8 cellular contexts compared by ENCODE assay signal in the genomic region with DNA sequence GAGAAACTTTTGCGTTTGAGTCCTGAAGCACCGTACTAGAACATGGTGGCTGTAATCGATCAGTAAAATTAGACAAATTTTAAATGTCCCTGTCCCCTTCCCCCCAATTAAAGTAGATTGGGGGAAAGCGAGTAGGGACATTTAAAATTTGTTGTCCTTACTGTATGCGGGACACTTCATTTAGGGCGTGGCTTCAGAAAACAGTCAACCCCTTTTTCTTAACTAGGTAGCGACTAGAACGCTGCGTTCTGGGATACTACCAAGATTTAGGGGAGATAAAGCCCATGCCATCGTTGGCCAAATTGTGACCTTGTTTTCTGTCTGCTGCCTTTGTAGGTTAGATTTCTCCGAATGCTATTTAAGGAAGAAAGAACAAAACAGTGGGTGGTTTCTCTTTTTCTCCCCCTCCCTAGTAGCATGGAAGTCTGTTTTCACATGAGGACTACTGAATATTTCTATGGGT. TPM values are rescaled to one million over a fixed set of nuclear protein-coding genes. Genes with fewer than 3 reads are reported as not detected.
A peak's percentile ranks its signal among the peaks of the same experiment; 100 is the strongest.
DNase-seq lines count a peak whose midpoint lies in the region; ATAC-seq and TF ChIP-seq lines count a peak whose summit lies in the region.

No MANE protein-coding gene starts in this region.

- H3K9ac ChIP-seq in PC-3 (ENCODE audit: low read length) = peak overlapping the region; percentile 84

- H2AFZ ChIP-seq in PC-3 (ENCODE audit: low read length) = no peak overlapping the region
- H2AFZ ChIP-seq in neuron (ENCODE audit: low read depth, low read length) = no peak overlapping the region

- H3K9me3 ChIP-seq in PC-3 (ENCODE audit: low read length) = no peaks in the 10 kb centered on the region
- H3K9me3 ChIP-seq in effector memory CD4-positive, alpha-beta T cell (ENCODE audit: control insufficient read depth, low read length) = no peaks in the 10 kb centered on the region
- no peaks in the 10 kb centered on the region for H3K9me3 ChIP-seq in neuron (ENCODE audit: low read length)

- CTCF ChIA-PET in PC-3 (lab: Charles Lee) = no interaction called here
- CTCF ChIA-PET in GM10248 (lab: Yijun Ruan, JAX) = no interaction called here

- no peak overlapping the region for H3K27ac ChIP-seq in PC-3 (ENCODE audit: low read length)
- H3K27ac ChIP-seq in effector memory CD4-positive, alpha-beta T cell (ENCODE audit: insufficient read depth, low read length, poor library complexity, severe bottlenecking) = no peak overlapping the region

- peak overlapping the region; percentile 93 for H3K4me2 ChIP-seq in PC-3 (ENCODE audit: low read length)

- BruUV-seq in PC-3 (replicated peaks; lab: Mats Ljungman, UMichigan) = no TSS peak

- peaks cover 36% of the 10 kb centered on the region; the same call in 1 of the 2 replicates for H3K36me3 ChIP-seq in PC-3 (ENCODE audit: low read depth, low read length)
- no peaks in the 10 kb centered on the region for H3K36me3 ChIP-seq in effector memory CD4-positive, alpha-beta T cell (ENCODE audit: control insufficient read depth, insufficient read depth, low read length)
- peaks cover 32% of the 10 kb centered on the region for H3K36me3 ChIP-seq in neuron (ENCODE audit: insufficient read depth, low read length)

- peaks cover 28% of the 10 kb centered on the region for H3K4me1 ChIP-seq in PC-3 (ENCODE audit: insufficient read depth, low read length)
- peaks cover 22% of the 10 kb centered on the region for H3K4me1 ChIP-seq in effector memory CD4-positive, alpha-beta T cell (ENCODE audit: control insufficient read depth, insufficient read depth, low read length, poor library complexity, severe bottlenecking)
- peaks cover 28% of the 10 kb centered on the region for H3K4me1 ChIP-seq in neuron (ENCODE audit: insufficient read depth, low read length)

- no peaks in the 10 kb centered on the region for H3F3A ChIP-seq in PC-3 (ENCODE audit: low read length, unreplicated experiment)

- H3K9me2 ChIP-seq in PC-3 (replicated peaks; ENCODE audit: low read length) = no peaks in the 10 kb centered on the region

- POLR2A ChIA-PET in PC-3 (lab: Charles Lee; ENCODE audit: unreplicated experiment) (interaction anchor here (0.7 kb wide), 1 partner anchor 159 kb away, joined by 3 read pairs; no protein-coding TSS in a partner anchor), GM10248 (lab: Yijun Ruan, JAX) (no interaction called here)

- TF ChIP-seq CTCF in PC-3 (conservative IDR thresholded peaks at IDR 0.05; ENCODE audit: low read depth, low read length) (no peak), GM10248 (IDR thresholded peaks at IDR 0.05; ENCODE audit: control extremely low read depth, extremely low read depth, low read depth, missing control alignments) (no peak)

- peak overlapping the region; percentile 85 for H3K4me3 ChIP-seq in PC-3 (ENCODE audit: low read length)
- H3K4me3 ChIP-seq in effector memory CD4-positive, alpha-beta T cell (ENCODE audit: insufficient read depth, low read depth, low read length, poor library complexity, severe bottlenecking) = peak overlapping the region; percentile 65
- peak overlapping the region; percentile 97 for H3K4me3 ChIP-seq in neuron (ENCODE audit: low read length)

- DNase-seq in NCI-H510A treated with DMSO at 0.1 percent for 48 hours (lab: John Stamatoyannopoulos, UW) (peak; percentile 15), NCI-H510A (lab: John Stamatoyannopoulos, UW) (no peak), PC-3 (peak; percentile 23), GM10248 (ENCODE audit: extremely low spot score) (no peak), middle frontal gyrus (ENCODE audit: extremely low spot score, low spot score) (no peak)
- DNase-seq in effector memory CD4-positive, alpha-beta T cell = no peak

- peaks cover 36% of the 10 kb centered on the region for H4K20me1 ChIP-seq in PC-3 (ENCODE audit: low read length)

- intact Hi-C loops in PC-3 (cut with micrococcal nuclease) = loop anchor here (2.0 to 10.0 kb wide), 2 partner anchors 137 to 777 kb away; a partner anchor contains a TSS

- ATAC-seq in PC-3 = no peak
- ATAC-seq in HG02885 (IDR thresholded peaks at IDR 0.05; ENCODE audit: poor library complexity, unreplicated experiment) = no peak

- peaks cover 72% of the 10 kb centered on the region for H3K79me2 ChIP-seq in PC-3 (ENCODE audit: low read length)

- H3K27me3 ChIP-seq in PC-3 (ENCODE audit: low read length) (no peaks in the 10 kb centered on the region), neuron (ENCODE audit: insufficient read depth, low read length) (no peaks in the 10 kb centered on the region)
- no peaks in the 10 kb centered on the region for H3K27me3 ChIP-seq in effector memory CD4-positive, alpha-beta T cell (replicated peaks; ENCODE audit: control insufficient read depth, insufficient read depth, low read length, poor library complexity, severe bottlenecking)

RNA-seq across cellular contexts. Expression of a gene that starts 1.2 kb away (rescaled TPM):
- 146 and 147 TPM in 2 replicates for total RNA-seq in PC-3 (2014; rRNA removed)

RNA-seq across cellular contexts. Expression of a gene that starts 6.1 kb away (rescaled TPM):
- 14.4 and 15.7 TPM in 2 replicates for total RNA-seq in PC-3 (2014; rRNA removed)

Comparison
In these comparisons a context has a peak if more than half of its experiments do, and no peak if none do; other contexts are left out.
1. DNase-seq: peak in NCI-H510A treated with DMSO at 0.1 percent for 48 hours (single experiment) and PC-3 (single experiment); none in NCI-H510A (single experiment), effector memory CD4-positive, alpha-beta T cell (0 of 3), GM10248 (single experiment) and middle frontal gyrus (single experiment).
2. Peak in every context shown above with its lines, with median percentiles within 50 percentile points of each other: H3K4me3 ChIP-seq.